In genomic region chr17:8124350-8125195, GRCh38 we compare ENCODE assay signal across 8 cellular contexts. TPM values are rescaled to one million over a fixed set of nuclear protein-coding genes. Genes with fewer than 3 reads are reported as not detected.
DNase-seq lines count a peak whose midpoint lies in the region; ATAC-seq and TF ChIP-seq lines count a peak whose summit lies in the region.

No MANE protein-coding gene starts in this region.

- H3K27ac ChIP-seq in osteoblast (ENCODE audit: low read depth, low read length): no peak overlapping the region

- peak overlapping the region; percentile 96 for H3K4me2 ChIP-seq in osteoblast (ENCODE audit: insufficient read depth, low read length)

- H2AFZ ChIP-seq in osteoblast (ENCODE audit: low read length): peak overlapping the region; percentile 84

- H3K79me2 ChIP-seq in osteoblast (ENCODE audit: insufficient read depth, low read length): no peaks in the 10 kb centered on the region

- H3K9me3 ChIP-seq in osteoblast (ENCODE audit: low read depth, low read length): no peaks in the 10 kb centered on the region

- ATAC-seq in HG02973 (IDR thresholded peaks at IDR 0.05; ENCODE audit: unreplicated experiment) (no peak), GM18511 (IDR thresholded peaks at IDR 0.05; ENCODE audit: unreplicated experiment) (no peak), GM21529 (IDR thresholded peaks at IDR 0.05; ENCODE audit: unreplicated experiment) (no peak)

- H4K20me1 ChIP-seq in osteoblast (ENCODE audit: insufficient read depth, low read length): peaks cover 7% of the 10 kb centered on the region

- no peaks in the 10 kb centered on the region for H3K36me3 ChIP-seq in osteoblast (ENCODE audit: insufficient read depth, low read length)

- H3K4me3 ChIP-seq in osteoblast (ENCODE audit: insufficient read depth, low read length): peak overlapping the region; percentile 72

- H3K4me1 ChIP-seq in osteoblast (ENCODE audit: insufficient read depth, low read length): peaks cover 41% of the 10 kb centered on the region

- DNase-seq in activated CD4-positive, alpha-beta T cell treated with anti-CD3 and anti-CD28 coated beads for 48 hours: peak; percentile 53
- no peak for DNase-seq in activated CD4-positive, alpha-beta T cell treated with anti-CD3 and anti-CD28 coated beads, Interleukin-2, amount 50 U/mL, for 1 hour
- DNase-seq in RPMI8226 (peak; percentile 32), dermis blood vessel endothelial cell (peak; percentile 18), osteoblast (ENCODE audit: insufficient read length, low spot score, missing footprints) (peak; percentile 65)

- no peak for TF ChIP-seq CTCF in osteoblast (IDR thresholded peaks at IDR 0.05; ENCODE audit: extremely low read depth, low read depth, low read length)

- peaks cover 17% of the 10 kb centered on the region for H3K27me3 ChIP-seq in osteoblast (ENCODE audit: insufficient read depth, low read length)

RNA-seq across cellular contexts. Expression of gene HES7, which starts 0.7 kb away (rescaled TPM):
- 0.09 TPM in 1 of 2 replicates, not detected in the other for total RNA-seq in dermis blood vessel endothelial cell
- not detected in 2 replicates for total RNA-seq in osteoblast

RNA-seq across cellular contexts. Expression of gene ALOXE3, which starts 6.3 kb away (rescaled TPM):
- total RNA-seq in dermis blood vessel endothelial cell (0.05 TPM in 1 of 2 replicates, not detected in the other), osteoblast (not detected in 2 replicates)

RNA-seq across cellular contexts. Expression of gene PER1, which starts 27.6 kb away (rescaled TPM):
- 7.7 and 18.7 TPM in 2 replicates for total RNA-seq in dermis blood vessel endothelial cell
- 11.2 and 16.6 TPM in 2 replicates for total RNA-seq in osteoblast

RNA-seq across cellular contexts. Expression of gene ALOX12B, which starts 37.1 kb away (rescaled TPM):
- total RNA-seq in dermis blood vessel endothelial cell: not detected in 2 replicates
- total RNA-seq in osteoblast: not detected in 2 replicates

RNA-seq across cellular contexts. Expression of gene VAMP2, which starts 38.2 kb away (rescaled TPM):
- 4.4 and 5.2 TPM in 2 replicates for total RNA-seq in dermis blood vessel endothelial cell
- 5.3 and 5.4 TPM in 2 replicates for total RNA-seq in osteoblast
